13 cellular contexts compared by ENCODE assay signal in genomic region chr17:77535892-77536291, GRCh38.
"Had no signal": no experiment of that assay in that cellular context is flagged by ENCODE, and none has a peak within 500 bp of the region (broad histone marks: within the 10 kb centered on the region; RNA-seq: fewer than 3 reads in every experiment).

No MANE protein-coding gene starts in this region.

- H3K36me3 ChIP-seq: gastroesophageal sphincter had no signal

- DNase-seq: activated CD4-positive, alpha-beta T cell treated with anti-CD3 and anti-CD28 coated beads for 48 hours; activated T-cell treated with anti-CD3 and anti-CD28 coated beads, Interleukin-2, amount 50 U/mL, for 1 hour; effector CD4-positive, alpha-beta T cell; mesenchymal stem cell; nucleus accumbens; stimulated activated CD4-positive, alpha-beta T cell treated with anti-CD3 and anti-CD28 coated beads, Interleukin-1b, Interleukin-23, amount 100 ng/mL, for 48 hours; T-cell; trophoblast cell had no signal

- H3K27ac ChIP-seq: gastroesophageal sphincter had no signal

- FAIRE-seq: colon, keratinocyte had no signal

- ATAC-seq: gastroesophageal sphincter; natural killer cell treated with Interleukin-12 subunit alpha and Interleukin-12 subunit beta and Interleukin-15 and Interleukin-18, amount 100 ng/mL, for 72 hours; stimulated activated memory B cell treated with anti-CD40 and anti-IgM and Interleukin-4, amounts not matched to agents 10 μg/mL and 1 μg/mL and 100 μg/mL, for 72 hours had no signal

- H3K4me3 ChIP-seq: gastroesophageal sphincter had no signal

- H3K4me1 ChIP-seq: gastroesophageal sphincter had no signal

- H3K9me3 ChIP-seq: gastroesophageal sphincter had no signal
